Comparison of ENCODE assay signal across 9 cellular contexts in the genomic region with DNA sequence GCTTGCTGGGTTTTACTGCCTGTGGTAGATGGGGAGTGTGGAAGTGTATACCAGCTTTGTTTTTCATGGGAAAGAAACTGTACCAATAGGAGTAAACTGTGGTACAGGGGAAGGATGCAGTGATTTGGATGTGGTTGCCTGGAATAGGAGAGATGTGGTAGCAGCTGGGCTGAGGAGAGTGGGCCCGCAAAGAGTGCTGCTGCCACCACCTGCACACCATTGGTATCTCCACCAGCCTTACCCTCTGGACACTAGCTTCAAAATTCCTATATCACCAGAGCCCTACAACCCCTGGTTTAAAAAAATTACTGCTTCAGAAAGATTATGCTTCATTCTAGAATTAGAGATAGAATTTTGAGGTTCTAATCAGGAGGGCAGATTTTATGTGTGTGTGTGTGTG. TPM values are rescaled to one million over a fixed set of nuclear protein-coding genes. Genes with fewer than 3 reads are reported as not detected.
DNase-seq lines count a peak whose midpoint lies in the region; ATAC-seq, FAIRE-seq and TF ChIP-seq lines count a peak whose summit lies in the region.
"Had no signal": no experiment of that assay in that cellular context is flagged by ENCODE, and none has a peak within 500 bp of the region (broad histone marks: within the 10 kb centered on the region; RNA-seq: fewer than 3 reads in every experiment).

No MANE protein-coding gene starts in this region.

- H3K27me3 ChIP-seq in BE2C (no peaks in the 10 kb centered on the region), KMS-11 (ENCODE audit: insufficient read depth, low read depth) (no peaks in the 10 kb centered on the region), kidney epithelial cell (ENCODE audit: control insufficient read depth, insufficient read depth, low read length) (no peaks in the 10 kb centered on the region), gastrocnemius medialis (no peaks in the 10 kb centered on the region)
- H3K27me3 ChIP-seq: body of pancreas had no signal

- DNase-seq in BE2C (peak; percentile 50), astrocyte of the spinal cord (ENCODE audit: low read depth, low spot score) (peak; percentile 50), kidney epithelial cell (ENCODE audit: low read depth) (no peak), gastrocnemius medialis (no peak), urothelium cell line (ENCODE audit: low spot score) (no peak), DMS79 treated with DMSO at 0.1 percent for 48 hours (lab: John Stamatoyannopoulos, UW) (no peak)

- H3K36me3 ChIP-seq in BE2C (no peaks in the 10 kb centered on the region), KMS-11 (ENCODE audit: insufficient read depth) (no peaks in the 10 kb centered on the region), kidney epithelial cell (ENCODE audit: control insufficient read depth, insufficient read depth, low read length) (no peaks in the 10 kb centered on the region), gastrocnemius medialis (no peaks in the 10 kb centered on the region)

- ATAC-seq in gastrocnemius medialis: no peak
- no peak for ATAC-seq in GM18861 (IDR thresholded peaks at IDR 0.05; ENCODE audit: unreplicated experiment)
- ATAC-seq: body of pancreas had no signal

- H3K9me3 ChIP-seq in BE2C (no peaks in the 10 kb centered on the region), gastrocnemius medialis (no peaks in the 10 kb centered on the region)
- H3K9me3 ChIP-seq: body of pancreas had no signal

- no peaks in the 10 kb centered on the region for H4K20me1 ChIP-seq in KMS-11 (ENCODE audit: insufficient read depth)

- intact Hi-C loops in gastrocnemius medialis (cut with DNase I; ENCODE audit: low total_unique reads): no loop called here

- in situ Hi-C loops in astrocyte of the spinal cord (cut with HindIII; ENCODE audit: low sequenced_read_pairs): no loop called here
- in situ Hi-C loops in gastrocnemius medialis (cut with MboI; ENCODE audit: low sequenced_read_pairs in 4 of 4): no loop called here

- H3K79me2 ChIP-seq in KMS-11 (ENCODE audit: insufficient read depth, low read depth): no peaks in the 10 kb centered on the region

- no peak overlapping the region for H3K9ac ChIP-seq in KMS-11

- TF ChIP-seq POLR2A in gastrocnemius medialis (IDR thresholded peaks at IDR 0.05): no peak

- no peak for FAIRE-seq in urothelium cell line (lab: Jason Lieb, UNC)

- no peak overlapping the region for H3K4me2 ChIP-seq in KMS-11

- H2AFZ ChIP-seq in KMS-11 (ENCODE audit: low read depth): no peak overlapping the region

- peak; percentile 74 for TF ChIP-seq CTCF in BE2C (IDR thresholded peaks at IDR 0.05; ENCODE audit: low read depth, low read length)
- 0 out of 2 replicates have a peak, but pooled peaks have one; percentile 21 for TF ChIP-seq CTCF in KMS-11 (conservative IDR thresholded peaks at IDR 0.05; ENCODE audit: low read depth, low read length)
- peak; percentile 77 for TF ChIP-seq CTCF in astrocyte of the spinal cord (IDR thresholded peaks at IDR 0.05; ENCODE audit: low read depth, low read length)
- peak; percentile 67 for TF ChIP-seq CTCF in kidney epithelial cell (IDR thresholded peaks at IDR 0.05; ENCODE audit: insufficient read depth, low read length, poor library complexity, severe bottlenecking)
- no peak for TF ChIP-seq CTCF in gastrocnemius medialis (IDR thresholded peaks at IDR 0.05 in 4 of 5, conservative IDR thresholded peaks at IDR 0.05 in 1 of 5)

- H3K27ac ChIP-seq in KMS-11 (no peak overlapping the region), gastrocnemius medialis (no peak overlapping the region)
- H3K27ac ChIP-seq: body of pancreas had no signal

- H3K4me3 ChIP-seq in BE2C (ENCODE audit: low read depth, low read length): no peak overlapping the region
- H3K4me3 ChIP-seq in KMS-11 (IDR thresholded peaks at IDR 0.05; ENCODE audit: insufficient read depth, low read depth, low read length): no peak overlapping the region
- H3K4me3 ChIP-seq in astrocyte of the spinal cord (ENCODE audit: low read depth, low read length): no peak overlapping the region
- H3K4me3 ChIP-seq in kidney epithelial cell (ENCODE audit: low read depth, low read length): no peak overlapping the region
- H3K4me3 ChIP-seq in gastrocnemius medialis: no peak overlapping the region
- H3K4me3 ChIP-seq: body of pancreas had no signal

- H3K4me1 ChIP-seq in BE2C (no peaks in the 10 kb centered on the region), KMS-11 (ENCODE audit: low read depth, poor library complexity, severe bottlenecking) (no peaks in the 10 kb centered on the region), gastrocnemius medialis (peaks cover 3 to 6% of the 10 kb centered on the region in 2 donors)
- H3K4me1 ChIP-seq: body of pancreas had no signal

RNA-seq across cellular contexts. Expression of a gene that starts 53.6 kb away (rescaled TPM):
- polyA plus RNA-seq in BE2C (2012; ENCODE audit: insufficient read depth, insufficient read length, low read depth): 4.5 TPM
- total RNA-seq in kidney epithelial cell: 1.3 and 4.5 TPM in 2 replicates
- 10 to 100 TPM; 23.2 to 59.2 (median 32.1) TPM for total RNA-seq in gastrocnemius medialis

Comparison
In these comparisons a context has a peak if more than half of its experiments do, and no peak if none do; other contexts are left out.
1. DNase-seq: peak in BE2C (single experiment) and astrocyte of the spinal cord (single experiment); none in kidney epithelial cell (single experiment), gastrocnemius medialis (0 of 2), urothelium cell line (single experiment) and DMS79 treated with DMSO at 0.1 percent for 48 hours (single experiment).
2. CTCF ChIP-seq: peak in BE2C (single experiment), KMS-11 (single experiment), astrocyte of the spinal cord (single experiment) and kidney epithelial cell (single experiment); none in gastrocnemius medialis (0 of 5).